Comparison of ENCODE assay signal across 8 cellular contexts in genomic region chr17:42928714-42929496, GRCh38. TPM values are rescaled to one million over a fixed set of nuclear protein-coding genes. Genes with fewer than 3 reads are reported as not detected.
DNase-seq lines count a peak whose midpoint lies in the region; ATAC-seq, FAIRE-seq and TF ChIP-seq lines count a peak whose summit lies in the region.

No MANE protein-coding gene starts in this region.

- no peaks in the 10 kb centered on the region for H3K9me1 ChIP-seq in keratinocyte (ENCODE audit: control insufficient read depth, extremely low read depth, insufficient read depth, low read length)

- DNase-seq in NCI-H2227 (lab: John Stamatoyannopoulos, UW; ENCODE audit: unreplicated experiment) (peak; percentile 23), NCI-H2227 treated with DMSO at 0.1 percent for 48 hours (lab: John Stamatoyannopoulos, UW) (no peak), HTR-8/SVneo (ENCODE audit: insufficient read length, low spot score) (peak; percentile 81), SHP77 treated with DMSO at 0.1 percent for 48 hours (lab: John Stamatoyannopoulos, UW) (peak; percentile 68), T47D (ENCODE audit: low read depth in 1 of 2, low spot score in 1 of 2) (peak; percentile 55 to 81), keratinocyte (ENCODE audit: low read depth, low spot score) (peak; percentile 32)
- peak; percentile 3 for DNase-seq in stimulated activated CD4-positive, alpha-beta T cell treated with anti-CD3 and anti-CD28 coated beads, Interleukin-2, amount 100 ng/mL, for 4 hours (ENCODE audit: low read depth)

- no peaks in the 10 kb centered on the region for H4K20me1 ChIP-seq in keratinocyte (ENCODE audit: control insufficient read depth, extremely low read depth, insufficient read depth, low read length)

- H3K36me3 ChIP-seq in keratinocyte (ENCODE audit: control insufficient read depth in 2 of 2, extremely low read depth in 1 of 2, insufficient read depth in 2 of 2, low read length in 2 of 2), result no peaks in the 10 kb centered on the region

- H3K9me3 ChIP-seq in keratinocyte (ENCODE audit: control insufficient read depth, low read depth, low read length), result no peaks in the 10 kb centered on the region

- no peaks in the 10 kb centered on the region for H3K79me2 ChIP-seq in keratinocyte (ENCODE audit: control insufficient read depth, insufficient read depth, low read length)

- no peaks in the 10 kb centered on the region for H3K27me3 ChIP-seq in keratinocyte (ENCODE audit: control insufficient read depth, extremely low read depth, insufficient read depth, low read length)

- no peak for ATAC-seq in HG02884 (IDR thresholded peaks at IDR 0.05; ENCODE audit: unreplicated experiment)

- in situ Hi-C loops in T47D (cut with HindIII; ENCODE audit: low pct_unique_long_range_greater_than_20kb, low sequenced_read_pairs), result no loop called here

- dilution Hi-C loops in keratinocyte (cut with MboI; ENCODE audit: extremely low pct_ligation_motif_present, low sequenced_read_pairs), result loop anchor here (25.0 kb wide), 1 partner anchor 92 kb away; the partner anchor contains the start of genes AOC2 and PSME3

- H3K4me3 ChIP-seq in keratinocyte (ENCODE audit: control insufficient read depth in 2 of 3, extremely low read depth in 1 of 3, insufficient read depth in 2 of 3, low read depth in 1 of 3, low read length in 3 of 3), result no peak overlapping the region

- peaks cover 7% of the 10 kb centered on the region for H3K4me1 ChIP-seq in keratinocyte (ENCODE audit: control insufficient read depth, extremely low read depth, insufficient read depth, low read length)

- H3K27ac ChIP-seq in keratinocyte (ENCODE audit: control insufficient read depth, insufficient read depth, low read length), result peak overlapping the region; percentile 42

- peak; percentile 48 to 69 (median 54) for TF ChIP-seq CTCF in keratinocyte (optimal IDR thresholded peaks at IDR 0.05 in 1 of 3, IDR thresholded peaks at IDR 0.05 in 1 of 3, conservative IDR thresholded peaks at IDR 0.05 in 1 of 3; ENCODE audit: extremely low read depth in 1 of 3, insufficient read depth in 2 of 3, low read length in 3 of 3)

- peak overlapping the region; percentile 17 for H3K4me2 ChIP-seq in keratinocyte (ENCODE audit: control insufficient read depth, extremely low read depth, insufficient read depth, low read depth, low read length)

- FAIRE-seq in HTR-8/SVneo (lab: Jason Lieb, UNC) (no peak), keratinocyte (lab: Jason Lieb, UNC) (no peak)

- peak overlapping the region; percentile 40 for H2AFZ ChIP-seq in keratinocyte (ENCODE audit: control insufficient read depth, low read length)

- H3K9ac ChIP-seq in keratinocyte (ENCODE audit: control insufficient read depth, extremely low read depth, insufficient read depth, low read length), result no peak overlapping the region

RNA-seq across cellular contexts. Expression of gene G6PC1, which starts 28.3 kb away (rescaled TPM):
- not detected in 3 replicates for polyA plus RNA-seq in keratinocyte
- not detected for polyA plus RNA-seq in keratinocyte (2011; ENCODE audit: low read depth)
- not detected in 2 replicates for polyA plus RNA-seq in keratinocyte (2011; cell fraction: cytosol; rRNA removed)
- not detected in 2 replicates for polyA plus RNA-seq in keratinocyte (2011; cell fraction: nucleus; rRNA removed)
- polyA plus RNA-seq in keratinocyte (2012; ENCODE audit: low replicate concordance), result not detected in 2 replicates
- not detected in 3 replicates for polyA minus RNA-seq in keratinocyte
- not detected for polyA minus RNA-seq in keratinocyte (2011; cell fraction: cytosol; rRNA and poly(A)+ RNA removed)
- polyA minus RNA-seq in keratinocyte (2011; cell fraction: nucleus; rRNA and poly(A)+ RNA removed), result not detected in 2 replicates

RNA-seq across cellular contexts. Expression of gene AARSD1, which starts 35.3 kb away (rescaled TPM):
- polyA plus RNA-seq in keratinocyte, result 38.5 to 49.3 TPM (median 45.0 TPM) in 3 replicates
- polyA plus RNA-seq in keratinocyte (2011; ENCODE audit: low read depth), result 16.7 TPM
- polyA plus RNA-seq in keratinocyte (2011; cell fraction: cytosol; rRNA removed), result 26.0 and 30.7 TPM in 2 replicates
- polyA plus RNA-seq in keratinocyte (2011; cell fraction: nucleus; rRNA removed), result 58.3 and 60.5 TPM in 2 replicates
- polyA plus RNA-seq in keratinocyte (2012; ENCODE audit: low replicate concordance), result 23.8 and 36.0 TPM in 2 replicates
- 29.1 to 31.9 TPM (median 29.4 TPM) in 3 replicates for polyA minus RNA-seq in keratinocyte
- polyA minus RNA-seq in keratinocyte (2011; cell fraction: cytosol; rRNA and poly(A)+ RNA removed), result 14.0 TPM
- 15.1 and 23.3 TPM in 2 replicates for polyA minus RNA-seq in keratinocyte (2011; cell fraction: nucleus; rRNA and poly(A)+ RNA removed)

RNA-seq across cellular contexts. Expression of gene PTGES3L, which starts 51.0 kb away (rescaled TPM):
- 0.19 to 0.44 TPM (median 0.37 TPM) in 3 replicates for polyA plus RNA-seq in keratinocyte
- polyA plus RNA-seq in keratinocyte (2011; ENCODE audit: low read depth), result not detected
- 0.10 and 0.21 TPM in 2 replicates for polyA plus RNA-seq in keratinocyte (2011; cell fraction: cytosol; rRNA removed)
- 1.4 and 1.6 TPM in 2 replicates for polyA plus RNA-seq in keratinocyte (2011; cell fraction: nucleus; rRNA removed)
- 0.16 and 0.26 TPM in 2 replicates for polyA plus RNA-seq in keratinocyte (2012; ENCODE audit: low replicate concordance)
- polyA minus RNA-seq in keratinocyte, result 0.16 to 0.67 TPM (median 0.33 TPM) in 3 replicates
- polyA minus RNA-seq in keratinocyte (2011; cell fraction: cytosol; rRNA and poly(A)+ RNA removed), result not detected
- polyA minus RNA-seq in keratinocyte (2011; cell fraction: nucleus; rRNA and poly(A)+ RNA removed), result 0.53 and 1.4 TPM in 2 replicates

RNA-seq across cellular contexts. Expression of gene RUNDC1, which starts 51.5 kb away (rescaled TPM):
- polyA plus RNA-seq in keratinocyte, result 10.8 to 12.8 TPM (median 11.1 TPM) in 3 replicates
- 6.9 TPM for polyA plus RNA-seq in keratinocyte (2011; ENCODE audit: low read depth)
- polyA plus RNA-seq in keratinocyte (2011; cell fraction: cytosol; rRNA removed), result 6.8 and 8.3 TPM in 2 replicates
- polyA plus RNA-seq in keratinocyte (2011; cell fraction: nucleus; rRNA removed), result 21.1 and 23.9 TPM in 2 replicates
- 7.6 and 9.8 TPM in 2 replicates for polyA plus RNA-seq in keratinocyte (2012; ENCODE audit: low replicate concordance)
- 8.4 to 14.6 TPM (median 12.7 TPM) in 3 replicates for polyA minus RNA-seq in keratinocyte
- 4.2 TPM for polyA minus RNA-seq in keratinocyte (2011; cell fraction: cytosol; rRNA and poly(A)+ RNA removed)
- 7.1 and 13.3 TPM in 2 replicates for polyA minus RNA-seq in keratinocyte (2011; cell fraction: nucleus; rRNA and poly(A)+ RNA removed)
